ENCODE assay signal across 24 cellular contexts in genomic region chr17:78944026-78944425, GRCh38. TPM values are rescaled to one million over a fixed set of nuclear protein-coding genes. Genes with fewer than 3 reads are reported as not detected.
DNase-seq lines count a peak whose midpoint lies in the region; ATAC-seq, FAIRE-seq and TF ChIP-seq lines count a peak whose summit lies in the region.
"Had no signal": no experiment of that assay in that cellular context is flagged by ENCODE, and none has a peak within 500 bp of the region (broad histone marks: within the 10 kb centered on the region; RNA-seq: fewer than 3 reads in every experiment).

No MANE protein-coding gene starts in this region.

- no peak overlapping the region for H2AFZ ChIP-seq in K562 (ENCODE audit: low read depth, low read length)
- no peak overlapping the region for H2AFZ ChIP-seq in neural progenitor cell (replicated peaks)

- no peak for TF ChIP-seq CTCF in K562 (IDR thresholded peaks at IDR 0.05 in 2 of 3, conservative IDR thresholded peaks at IDR 0.05 in 1 of 3; ENCODE audit: insufficient read depth in 2 of 3, low read depth in 1 of 3, low read length in 3 of 3)
- TF ChIP-seq CTCF in neural progenitor cell (IDR thresholded peaks at IDR 0.05) = no peak

- BruUV-seq in K562 (replicated peaks; lab: Mats Ljungman, UMichigan) = no TSS peak

- H3K27ac ChIP-seq in BLaER1 (0 out of 2 replicates have a peak overlapping the region, but pooled peaks have one; percentile 18), K562 (ENCODE audit: extremely low read depth, low read depth, low read length) (no peak overlapping the region), neural progenitor cell (no peak overlapping the region)
- no peak overlapping the region for H3K27ac ChIP-seq in BLaER1 treated with 17β-estradiol and CSF1 and Interleukin-3, amounts not matched to agents 10 nM and 100 nM

- H3K9me3 Mint-ChIP-seq in neural progenitor cell = no peaks in the 10 kb centered on the region
- H3K9me3 Mint-ChIP-seq: CD4-positive, alpha-beta memory T cell; CD8-positive, alpha-beta memory T cell had no signal

- in situ Hi-C loops in K562 (cut with MboI) = no loop called here

- H3K4me2 ChIP-seq in BLaER1 = peak overlapping the region; percentile 85
- peak overlapping the region in 7 of 11 experiments; percentile 63 to 85 (median 75); a peak in 12 of 22 replicates for H3K4me2 ChIP-seq in BLaER1 treated with 17β-estradiol and CSF1 and Interleukin-3, amounts not matched to agents 10 nM and 100 nM
- H3K4me2 ChIP-seq in K562 (ENCODE audit: insufficient read depth, low read length) = no peak overlapping the region
- no peak overlapping the region for H3K4me2 ChIP-seq in neural progenitor cell

- H3K27me3 ChIP-seq in BLaER1 = no peaks in the 10 kb centered on the region
- H3K27me3 ChIP-seq in BLaER1 treated with 17β-estradiol and CSF1 and Interleukin-3, amounts not matched to agents 10 nM and 100 nM = peaks cover 0 to 6% (median 0%) of the 10 kb centered on the region in 11 experiments; a peak in 3 of 22 replicates
- H3K27me3 ChIP-seq in K562 (ENCODE audit: control insufficient read depth in 2 of 2, insufficient read depth in 2 of 2, low read length in 2 of 2) = peaks cover 26 to 62% of the 10 kb centered on the region in 2 experiments
- no peaks in the 10 kb centered on the region for H3K27me3 ChIP-seq in neural progenitor cell
- H3K27me3 ChIP-seq: BE2C had no signal

- peaks cover 25% of the 10 kb centered on the region for H3K4me1 Mint-ChIP-seq in neural progenitor cell
- H3K4me1 Mint-ChIP-seq: CD4-positive, alpha-beta memory T cell; CD8-positive, alpha-beta memory T cell had no signal

- H3K9ac ChIP-seq in BLaER1 (no peak overlapping the region), K562 (ENCODE audit: insufficient read depth in 1 of 2, low read depth in 2 of 2, low read length in 2 of 2) (no peak overlapping the region), neural progenitor cell (no peak overlapping the region)
- H3K9ac ChIP-seq in BLaER1 treated with 17β-estradiol and CSF1 and Interleukin-3, amounts not matched to agents 10 nM and 100 nM = no peak overlapping the region

- no peak for FAIRE-seq in K562 (lab: Jason Lieb, UNC)
- FAIRE-seq: A204.1, G401.6, GM12891, GM19239 had no signal

- CTCF ChIA-PET in K562 (lab: Yijun Ruan, JAX; ENCODE audit: low intra/inter-chr PET ratio) = no interaction called here

- H4K20me1 ChIP-seq in BLaER1 = no peaks in the 10 kb centered on the region
- no peaks in the 10 kb centered on the region for H4K20me1 ChIP-seq in BLaER1 treated with 17β-estradiol and CSF1 and Interleukin-3, amounts not matched to agents 10 nM and 100 nM
- H4K20me1 ChIP-seq in K562 (replicated peaks; ENCODE audit: control insufficient read depth, insufficient read depth, low read length) = no peaks in the 10 kb centered on the region; the same call in 1 of the 2 replicates
- H4K20me1 ChIP-seq in neural progenitor cell (ENCODE audit: low read depth) = no peaks in the 10 kb centered on the region

- H3K27ac Mint-ChIP-seq in neural progenitor cell = peak overlapping the region; percentile 12
- H3K27ac Mint-ChIP-seq: CD4-positive, CD25-positive, alpha-beta regulatory T cell; CD8-positive, alpha-beta memory T cell had no signal

- intact Hi-C loops in K562 (cut with micrococcal nuclease) = no loop called here

- H3K4me3 Mint-ChIP-seq in neural progenitor cell = no peak overlapping the region
- H3K4me3 Mint-ChIP-seq: CD14-positive monocyte; CD4-positive, alpha-beta memory T cell; CD4-positive, CD25-positive, alpha-beta regulatory T cell; CD8-positive, alpha-beta memory T cell had no signal

- H3K4me3 ChIP-seq in BLaER1 (no peak overlapping the region), K562 (no peak overlapping the region), neural progenitor cell (no peak overlapping the region)
- no peak overlapping the region for H3K4me3 ChIP-seq in BLaER1 treated with 17β-estradiol and CSF1 and Interleukin-3, amounts not matched to agents 10 nM and 100 nM

- H3K79me2 ChIP-seq in K562 (ENCODE audit: control insufficient read depth, insufficient read depth, low read length) = no peaks in the 10 kb centered on the region
- no peaks in the 10 kb centered on the region for H3K79me2 ChIP-seq in neural progenitor cell (ENCODE audit: low read depth)

- H3K9me3 ChIP-seq in BLaER1 = no peaks in the 10 kb centered on the region
- H3K9me3 ChIP-seq in BLaER1 treated with 17β-estradiol and CSF1 and Interleukin-3, amounts not matched to agents 10 nM and 100 nM (replicated peaks in 1 of 11) = no peaks in the 10 kb centered on the region
- H3K9me3 ChIP-seq in K562 (replicated peaks; ENCODE audit: control insufficient read depth, insufficient read depth, low read depth, low read length) = no peaks in the 10 kb centered on the region
- no peaks in the 10 kb centered on the region for H3K9me3 ChIP-seq in neural progenitor cell (ENCODE audit: low read depth)
- H3K9me3 ChIP-seq: BE2C had no signal

- no peak for ATAC-seq in K562
- no peak for ATAC-seq in HG03442 (IDR thresholded peaks at IDR 0.05; ENCODE audit: unreplicated experiment)

- POLR2A ChIA-PET in K562 (lab: Yijun Ruan, JAX) = no interaction called here

- no peak for TF ChIP-seq POLR2A in K562 (conservative IDR thresholded peaks at IDR 0.05)

- 0% methylated on average over 7 of the region's 7 CpGs for WGBS in K562 (ENCODE audit: insufficient coverage, low coverage, missing lambda C conversion rate)

- H3F3A ChIP-seq in neural progenitor cell (ENCODE audit: low read depth) = no peaks in the 10 kb centered on the region

- H3K9me1 ChIP-seq in K562 (ENCODE audit: control insufficient read depth, insufficient read depth, low read length) = no peaks in the 10 kb centered on the region

- DNase-seq in K562 (ENCODE audit: extremely low read depth in 1 of 4, low spot score in 3 of 4) (no peak), neural progenitor cell (ENCODE audit: low spot score) (no peak), mesenteric fat pad (ENCODE audit: low spot score) (no peak), T-helper 2 cell (no peak), H4 (ENCODE audit: low spot score) (no peak)
- DNase-seq: 8988T; ACHN; BE2C; C1 segment of cervical spinal cord; CD4-positive, alpha-beta memory T cell; CD4-positive, CD25-positive, alpha-beta regulatory T cell; CD8-positive, alpha-beta memory T cell; COR-L47; DMS 273 treated with DMSO at 0.1 percent for 48 hours; DMS153; GF-D8 had no signal

- no peaks in the 10 kb centered on the region for H3K36me3 ChIP-seq in BLaER1
- H3K36me3 ChIP-seq in BLaER1 treated with 17β-estradiol and CSF1 and Interleukin-3, amounts not matched to agents 10 nM and 100 nM = no peaks in the 10 kb centered on the region
- no peaks in the 10 kb centered on the region for H3K36me3 ChIP-seq in K562 (ENCODE audit: control insufficient read depth, insufficient read depth, low read length)
- no peaks in the 10 kb centered on the region for H3K36me3 ChIP-seq in neural progenitor cell
- H3K36me3 ChIP-seq: BE2C had no signal

- TF ChIP-seq RAD21 in K562 (CRISPR knock-in tag; conservative IDR thresholded peaks at IDR 0.05 in 1 of 2, IDR thresholded peaks at IDR 0.05 in 1 of 2) = no peak

- H3K27me3 Mint-ChIP-seq in neural progenitor cell (ENCODE audit: insufficient read depth, low read depth) = peaks cover 11% of the 10 kb centered on the region

- H3K4me1 ChIP-seq in BLaER1 (peaks cover 75% of the 10 kb centered on the region), K562 (replicated peaks in 1 of 2; ENCODE audit: control insufficient read depth in 2 of 2, insufficient read depth in 2 of 2, low read length in 2 of 2) (0 out of 5 replicates have a peak, but pooled peaks cover 0 to 3% of the 10 kb centered on the region in 2 experiments), neural progenitor cell (no peaks in the 10 kb centered on the region)
- peaks cover 36 to 76% (median 68%) of the 10 kb centered on the region in 10 experiments for H3K4me1 ChIP-seq in BLaER1 treated with 17β-estradiol and CSF1 and Interleukin-3, amounts not matched to agents 10 nM and 100 nM
- H3K4me1 ChIP-seq: BE2C had no signal

- H3K36me3 Mint-ChIP-seq in neural progenitor cell = no peaks in the 10 kb centered on the region
- H3K36me3 Mint-ChIP-seq: CD14-positive monocyte; CD4-positive, alpha-beta memory T cell; CD4-positive, CD25-positive, alpha-beta regulatory T cell; CD8-positive, alpha-beta memory T cell had no signal

- TF ChIP-seq EP300 in K562 (IDR thresholded peaks at IDR 0.05; ENCODE audit: low read length) = no peak

RNA-seq across cellular contexts. Expression of gene TIMP2, which starts 18.8 kb away (rescaled TPM):
- total RNA-seq in K562 (2011; cell fraction: chromatin; rRNA removed; ENCODE audit: low replicate concordance) = not detected in 2 replicates
- total RNA-seq in K562 (2011; cell fraction: nucleolus; rRNA removed) = not detected in 2 replicates
- total RNA-seq in K562 (2011; cell fraction: nucleoplasm; rRNA removed) = not detected in 2 replicates
- total RNA-seq in K562 (2014; rRNA removed) (not detected in 2 replicates), K562 (2014; rRNA removed; fragmentation: Illumina TruSeq; extraction: Trizol) (not detected in 2 replicates), K562 (2015; rRNA removed; fragmentation: Illumina TruSeq; extraction: Trizol) (not detected in 2 replicates), K562 (2021) (0.49 and 0.55 TPM in 2 replicates), neural progenitor cell (ENCODE audit: low replicate concordance) (19.8 and 22.3 TPM in 2 replicates), mesenteric fat pad (351 TPM)
- polyA plus RNA-seq in K562 (2011; rRNA removed) (not detected in 2 replicates), K562 (2014; fragmentation: Illumina TruSeq; extraction: Trizol) (not detected in 2 replicates), K562 (2014; fragmentation: Nextera tagmentation; extraction: Ambion mirVana) (not detected), K562 (2014; rRNA removed) (not detected in 2 replicates)
- polyA plus RNA-seq in K562 (2011; cell fraction: cytosol; rRNA removed) = 0.01 and 0.03 TPM in 2 replicates
- not detected in 2 replicates for polyA plus RNA-seq in K562 (2011; cell fraction: nucleus; rRNA removed)
- polyA plus RNA-seq in K562 (2012) = 0.06 TPM in 1 of 2 replicates, not detected in the other
- not detected in 2 replicates for polyA minus RNA-seq in K562 (2011; rRNA and poly(A)+ RNA removed)
- not detected in 2 replicates for polyA minus RNA-seq in K562 (2011; cell fraction: cytosol; rRNA and poly(A)+ RNA removed)
- not detected in 2 replicates for polyA minus RNA-seq in K562 (2011; cell fraction: nucleus; rRNA and poly(A)+ RNA removed)
- total RNA-seq in H4 (2014; rRNA removed; shearing (Covaris generic)) = 59.0 and 73.3 TPM in 2 replicates

RNA-seq across cellular contexts. Expression of gene LGALS3BP, which starts 35.7 kb away (rescaled TPM):
- total RNA-seq in K562 (2011; cell fraction: chromatin; rRNA removed; ENCODE audit: low replicate concordance) = 1.6 and 6.3 TPM in 2 replicates
- total RNA-seq in K562 (2011; cell fraction: nucleolus; rRNA removed) = 7.7 and 7.8 TPM in 2 replicates
- 4.3 and 5.4 TPM in 2 replicates for total RNA-seq in K562 (2011; cell fraction: nucleoplasm; rRNA removed)
- 4.8 and 5.9 TPM in 2 replicates for total RNA-seq in K562 (2014; rRNA removed)
- 0.73 and 1.4 TPM in 2 replicates for total RNA-seq in K562 (2014; rRNA removed; fragmentation: Illumina TruSeq; extraction: Trizol)
- 4.4 and 4.7 TPM in 2 replicates for total RNA-seq in K562 (2015; rRNA removed; fragmentation: Illumina TruSeq; extraction: Trizol)
- 5.3 and 8.7 TPM in 2 replicates for total RNA-seq in K562 (2021)
- polyA plus RNA-seq in K562 (2011; rRNA removed) = 0.68 and 2.4 TPM in 2 replicates
- polyA plus RNA-seq in K562 (2011; cell fraction: cytosol; rRNA removed) = 1.2 and 2.3 TPM in 2 replicates
- polyA plus RNA-seq in K562 (2011; cell fraction: nucleus; rRNA removed) = 3.9 and 8.1 TPM in 2 replicates
- 8.6 and 29.2 TPM in 2 replicates for polyA plus RNA-seq in K562 (2012)
- polyA plus RNA-seq in K562 (2014; fragmentation: Illumina TruSeq; extraction: Trizol) = 3.8 and 4.2 TPM in 2 replicates
- polyA plus RNA-seq in K562 (2014; fragmentation: Nextera tagmentation; extraction: Ambion mirVana) = under 1 TPM; 0.39 to 0.59 TPM
- polyA plus RNA-seq in K562 (2014; rRNA removed) = 3.2 and 3.3 TPM in 2 replicates
- polyA minus RNA-seq in K562 (2011; rRNA and poly(A)+ RNA removed) = 1.1 and 1.3 TPM in 2 replicates
- 4.7 and 6.4 TPM in 2 replicates for polyA minus RNA-seq in K562 (2011; cell fraction: cytosol; rRNA and poly(A)+ RNA removed)
- 1.4 and 2.8 TPM in 2 replicates for polyA minus RNA-seq in K562 (2011; cell fraction: nucleus; rRNA and poly(A)+ RNA removed)
- 17.5 and 64.3 TPM in 2 replicates for total RNA-seq in neural progenitor cell (ENCODE audit: low replicate concordance)
- total RNA-seq in mesenteric fat pad = 417 TPM
- 742 and 897 TPM in 2 replicates for total RNA-seq in H4 (2014; rRNA removed; shearing (Covaris generic))

RNA-seq across cellular contexts. Expression of gene CEP295NL, which starts 41.0 kb away (rescaled TPM):
- total RNA-seq in K562 (2011; cell fraction: chromatin; rRNA removed; ENCODE audit: low replicate concordance) = not detected in 2 replicates
- total RNA-seq in K562 (2011; cell fraction: nucleolus; rRNA removed) = not detected in 2 replicates
- not detected in 2 replicates for total RNA-seq in K562 (2011; cell fraction: nucleoplasm; rRNA removed)
- not detected in 2 replicates for total RNA-seq in K562 (2014; rRNA removed)
- total RNA-seq in K562 (2014; rRNA removed; fragmentation: Illumina TruSeq; extraction: Trizol) = not detected in 2 replicates
- not detected in 2 replicates for total RNA-seq in K562 (2015; rRNA removed; fragmentation: Illumina TruSeq; extraction: Trizol)
- total RNA-seq in K562 (2021) = not detected in 2 replicates
- not detected in 2 replicates for polyA plus RNA-seq in K562 (2011; rRNA removed)
- not detected in 2 replicates for polyA plus RNA-seq in K562 (2011; cell fraction: cytosol; rRNA removed)
- not detected in 2 replicates for polyA plus RNA-seq in K562 (2011; cell fraction: nucleus; rRNA removed)
- polyA plus RNA-seq in K562 (2012) = not detected in 2 replicates
- polyA plus RNA-seq in K562 (2014; fragmentation: Illumina TruSeq; extraction: Trizol) = not detected in 2 replicates
- not detected for polyA plus RNA-seq in K562 (2014; fragmentation: Nextera tagmentation; extraction: Ambion mirVana)
- not detected in 2 replicates for polyA plus RNA-seq in K562 (2014; rRNA removed)
- not detected in 2 replicates for polyA minus RNA-seq in K562 (2011; rRNA and poly(A)+ RNA removed)
- polyA minus RNA-seq in K562 (2011; cell fraction: cytosol; rRNA and poly(A)+ RNA removed) = not detected in 2 replicates
- polyA minus RNA-seq in K562 (2011; cell fraction: nucleus; rRNA and poly(A)+ RNA removed) = not detected in 2 replicates
- total RNA-seq in neural progenitor cell (ENCODE audit: low replicate concordance) = 0.28 and 0.39 TPM in 2 replicates
- 6.5 TPM for total RNA-seq in mesenteric fat pad
- not detected in 2 replicates for total RNA-seq in H4 (2014; rRNA removed; shearing (Covaris generic))
- total RNA-seq: CD8-positive, alpha-beta memory T cell had no signal
- polyA plus RNA-seq: CD4-positive, alpha-beta memory T cell; CD8-positive, alpha-beta memory T cell had no signal

Comparison
In these comparisons a context has a peak if more than half of its experiments do, and no peak if none do; other contexts are left out.
1. H3K4me2 ChIP-seq: peak in BLaER1 (single experiment) and BLaER1 treated with 17β-estradiol and CSF1 and Interleukin-3, amounts not matched to agents 10 nM and 100 nM (7 of 11); none in K562 (single experiment) and neural progenitor cell (single experiment).
2. RNA of gene TIMP2, which starts 18.8 kb away (total RNA-seq): 351 TPM in mesenteric fat pad (single experiment), 59.0 to 73.3 TPM in H4 and 19.8 to 22.3 TPM in neural progenitor cell; 0.49 to 0.55 TPM in K562; every median in the first group is over 10 times any median in the second.